Comparison of ENCODE assay signal across 8 cellular contexts in genomic region chr12:28191018-28191595, GRCh38. TPM values are rescaled to one million over a fixed set of nuclear protein-coding genes. Genes with fewer than 3 reads are reported as not detected.
A peak's percentile ranks its signal among the peaks of the same experiment; 100 is the strongest.
DNase-seq lines count a peak whose midpoint lies in the region; ATAC-seq and TF ChIP-seq lines count a peak whose summit lies in the region.

No MANE protein-coding gene starts in this region.

- peak overlapping the region; percentile 94 to 98 (median 96) for H3K27ac ChIP-seq in right lobe of liver

- H3K9me3 ChIP-seq in right lobe of liver, result no peaks in the 10 kb centered on the region

- peak overlapping the region; percentile 88 for H3K4me3 Mint-ChIP-seq in chondrocyte (ENCODE audit: unreplicated experiment)
- peak overlapping the region; percentile 99 for H3K4me3 Mint-ChIP-seq in stimulated activated memory B cell treated with anti-CD40 and anti-IgM and Interleukin-4, amounts not matched to agents 10 μg/mL and 1 μg/mL and 100 μg/mL, for 72 hours

- no peaks in the 10 kb centered on the region for H3K27me3 ChIP-seq in right lobe of liver

- H3K4me1 ChIP-seq in right lobe of liver, result no peaks in the 10 kb centered on the region

- DNase-seq in NOMO-1 treated with DMSO at 0.1 percent for 48 hours (lab: John Stamatoyannopoulos, UW; ENCODE audit: unreplicated experiment) (peak; percentile 49), NOMO-1 treated with dmso at 0.1 percent for 144 hours (lab: John Stamatoyannopoulos, UW; ENCODE audit: unreplicated experiment) (no peak), T1000 (lab: John Stamatoyannopoulos, UW) (peak; percentile 64), chondrocyte (ENCODE audit: low spot score) (no peak), right lobe of liver (no peak), SKM-1 (lab: John Stamatoyannopoulos, UW; ENCODE audit: unreplicated experiment) (no peak)

- peaks cover 2% of the 10 kb centered on the region for H3K36me3 Mint-ChIP-seq in chondrocyte (ENCODE audit: low read depth)
- peaks cover 35% of the 10 kb centered on the region for H3K36me3 Mint-ChIP-seq in stimulated activated memory B cell treated with anti-CD40 and anti-IgM and Interleukin-4, amounts not matched to agents 10 μg/mL and 1 μg/mL and 100 μg/mL, for 72 hours

- no peaks in the 10 kb centered on the region for H3K36me3 ChIP-seq in right lobe of liver

- intact Hi-C loops in right lobe of liver (cut with DNase I), result no loop called here

- 7% methylated on average over 14 of the region's 14 CpGs for WGBS in right lobe of liver (ENCODE audit: insufficient coverage, low coverage, low lambda C conversion rate, missing lambda C conversion rate)

- no peaks in the 10 kb centered on the region for H3K27me3 Mint-ChIP-seq in chondrocyte (ENCODE audit: low read depth)
- H3K27me3 Mint-ChIP-seq in stimulated activated memory B cell treated with anti-CD40 and anti-IgM and Interleukin-4, amounts not matched to agents 10 μg/mL and 1 μg/mL and 100 μg/mL, for 72 hours, result no peaks in the 10 kb centered on the region

- peaks cover 23% of the 10 kb centered on the region for H3K9me3 Mint-ChIP-seq in chondrocyte (ENCODE audit: low read depth)
- H3K9me3 Mint-ChIP-seq in stimulated activated memory B cell treated with anti-CD40 and anti-IgM and Interleukin-4, amounts not matched to agents 10 μg/mL and 1 μg/mL and 100 μg/mL, for 72 hours, result peaks cover 6% of the 10 kb centered on the region

- peak overlapping the region; percentile 80 to 83 (median 81) for H3K4me3 ChIP-seq in right lobe of liver

- peaks cover 24% of the 10 kb centered on the region for H3K4me1 Mint-ChIP-seq in chondrocyte (ENCODE audit: low read depth)
- peaks cover 45% of the 10 kb centered on the region for H3K4me1 Mint-ChIP-seq in stimulated activated memory B cell treated with anti-CD40 and anti-IgM and Interleukin-4, amounts not matched to agents 10 μg/mL and 1 μg/mL and 100 μg/mL, for 72 hours

- peak; percentile 17 for ATAC-seq in HG03196 (IDR thresholded peaks at IDR 0.05; ENCODE audit: unreplicated experiment)
- ATAC-seq in right lobe of liver, result peak; percentile 37 to 47 (median 43)
- no peak for ATAC-seq in stimulated activated memory B cell treated with anti-CD40 and anti-IgM and Interleukin-4, amounts not matched to agents 10 μg/mL and 1 μg/mL and 100 μg/mL, for 72 hours

- H3K27ac Mint-ChIP-seq in chondrocyte (ENCODE audit: unreplicated experiment), result peak overlapping the region; percentile 98
- H3K27ac Mint-ChIP-seq in stimulated activated memory B cell treated with anti-CD40 and anti-IgM and Interleukin-4, amounts not matched to agents 10 μg/mL and 1 μg/mL and 100 μg/mL, for 72 hours, result peak overlapping the region; percentile 100

- no peak for TF ChIP-seq POLR2A in right lobe of liver (IDR thresholded peaks at IDR 0.05)

- TF ChIP-seq CTCF in chondrocyte (IDR thresholded peaks at IDR 0.05) (no peak), right lobe of liver (IDR thresholded peaks at IDR 0.05) (no peak)

RNA-seq across cellular contexts. Expression of gene CCDC91, which starts 0.9 kb away (rescaled TPM):
- total RNA-seq in chondrocyte (17.7 to 21.1 TPM (median 18.5 TPM) in 3 replicates), right lobe of liver (10 to 100 TPM; 10.0 to 21.5 (median 13.9) TPM)

Comparison
In these comparisons a context has a peak if more than half of its experiments do, and no peak if none do; other contexts are left out.
1. DNase-seq: peak in NOMO-1 treated with DMSO at 0.1 percent for 48 hours (single experiment) and T1000 (single experiment); none in NOMO-1 treated with dmso at 0.1 percent for 144 hours (single experiment), chondrocyte (single experiment), right lobe of liver (0 of 3) and SKM-1 (single experiment).